10 cellular contexts compared by ENCODE assay signal in genomic region chr3:114178770-114179368, GRCh38. TPM values are rescaled to one million over a fixed set of nuclear protein-coding genes. Genes with fewer than 3 reads are reported as not detected.
DNase-seq lines count a peak whose midpoint lies in the region; ATAC-seq, FAIRE-seq and TF ChIP-seq lines count a peak whose summit lies in the region.
"Had no signal": no experiment of that assay in that cellular context is flagged by ENCODE, and none has a peak within 500 bp of the region (broad histone marks: within the 10 kb centered on the region; RNA-seq: fewer than 3 reads in every experiment).

DRD3 (minus strand) TSS chr3:114179052; CDS start chr3:114171992, 7,060 bp downstream.

- H3K9me2 ChIP-seq in Karpas-422 (replicated peaks; ENCODE audit: insufficient read depth, low read length), result no peaks in the 10 kb centered on the region

- TF ChIP-seq CTCF in DND-41 (IDR thresholded peaks at IDR 0.05; ENCODE audit: borderline replicate concordance, extremely low read depth, low read length, poor library complexity, severe bottlenecking) (no peak), astrocyte (IDR thresholded peaks at IDR 0.05; ENCODE audit: insufficient read depth, low read depth, low read length) (no peak), BE2C (IDR thresholded peaks at IDR 0.05; ENCODE audit: low read depth, low read length) (no peak)

- H3K9me3 ChIP-seq in DND-41 (ENCODE audit: insufficient read depth, low read length, severe bottlenecking) (no peaks in the 10 kb centered on the region), Karpas-422 (ENCODE audit: low read length) (no peaks in the 10 kb centered on the region), astrocyte (ENCODE audit: insufficient read depth, low read depth, low read length) (no peaks in the 10 kb centered on the region), BE2C (no peaks in the 10 kb centered on the region)
- H3K9me3 ChIP-seq: Peyer's patch had no signal

- no peak within 1 kb of the TSS for H3K9ac ChIP-seq in DND-41 (ENCODE audit: low read depth, low read length)
- H3K9ac ChIP-seq in Karpas-422 (ENCODE audit: low read length), result no peak within 1 kb of the TSS
- no peak within 1 kb of the TSS for H3K9ac ChIP-seq in astrocyte (ENCODE audit: low read length)

- no peak for FAIRE-seq in astrocyte (lab: Jason Lieb, UNC)

- ATAC-seq in DND-41 (ENCODE audit: insufficient read depth, low read depth), result peak; percentile 77
- no peak for ATAC-seq in GM21526 (IDR thresholded peaks at IDR 0.05; ENCODE audit: low FRiP score, unreplicated experiment)
- no peak for ATAC-seq in GM21390 (IDR thresholded peaks at IDR 0.05; ENCODE audit: unreplicated experiment)
- no peak for ATAC-seq in activated T-helper 17 cell treated with anti-CD3 and anti-CD28 coated beads, Interleukin-2, amount 50 U/mL, for 72 hours (replicated peaks)

- no peaks in the 10 kb centered on the region for H3K79me2 ChIP-seq in DND-41 (ENCODE audit: insufficient read depth, low read length)
- H3K79me2 ChIP-seq in Karpas-422 (ENCODE audit: low read length), result no peaks in the 10 kb centered on the region
- H3K79me2 ChIP-seq in astrocyte (ENCODE audit: insufficient read depth, low read length), result no peaks in the 10 kb centered on the region

- H4K20me1 ChIP-seq in DND-41 (ENCODE audit: insufficient read depth, low read length) (no peaks in the 10 kb centered on the region), Karpas-422 (ENCODE audit: insufficient read depth, low read depth, low read length) (no peaks in the 10 kb centered on the region), astrocyte (ENCODE audit: insufficient read depth, low read length) (no peaks in the 10 kb centered on the region)

- no peak within 1 kb of the TSS for H3K4me3 ChIP-seq in DND-41 (ENCODE audit: low read depth in 1 of 2, low read length in 2 of 2)
- H3K4me3 ChIP-seq in Karpas-422 (ENCODE audit: low read length), result no peak within 1 kb of the TSS
- no peak within 1 kb of the TSS for H3K4me3 ChIP-seq in astrocyte (ENCODE audit: insufficient read depth, low read depth, low read length)
- H3K4me3 ChIP-seq in BE2C (ENCODE audit: low read depth, low read length), result no peak within 1 kb of the TSS
- H3K4me3 ChIP-seq: Peyer's patch had no signal

- no peaks in the 10 kb centered on the region for H3K4me1 ChIP-seq in DND-41 (ENCODE audit: insufficient read depth, low read length)
- H3K4me1 ChIP-seq in Karpas-422 (ENCODE audit: low read length), result no peaks in the 10 kb centered on the region
- no peaks in the 10 kb centered on the region for H3K4me1 ChIP-seq in astrocyte (ENCODE audit: insufficient read depth, low read length)
- H3K4me1 ChIP-seq in BE2C, result no peaks in the 10 kb centered on the region
- H3K4me1 ChIP-seq: Peyer's patch had no signal

- H3K9me3 Mint-ChIP-seq in astrocyte (ENCODE audit: unreplicated experiment), result no peaks in the 10 kb centered on the region
- no peaks in the 10 kb centered on the region for H3K9me3 Mint-ChIP-seq in activated T-helper 17 cell treated with anti-CD3 and anti-CD28 coated beads, Interleukin-2, amount 50 U/mL, for 72 hours

- no peak within 1 kb of the TSS for H3K27ac ChIP-seq in DND-41 (ENCODE audit: low read length)
- no peak within 1 kb of the TSS for H3K27ac ChIP-seq in Karpas-422 (ENCODE audit: low read length)
- H3K27ac ChIP-seq in astrocyte (ENCODE audit: low read depth, low read length), result no peak within 1 kb of the TSS
- H3K27ac ChIP-seq: Peyer's patch had no signal

- no peaks in the 10 kb centered on the region for H3K36me3 ChIP-seq in DND-41 (ENCODE audit: insufficient read depth, low read length)
- no peaks in the 10 kb centered on the region for H3K36me3 ChIP-seq in Karpas-422 (ENCODE audit: insufficient read depth, low read length)
- no peaks in the 10 kb centered on the region for H3K36me3 ChIP-seq in astrocyte (ENCODE audit: insufficient read depth, low read length)
- no peaks in the 10 kb centered on the region for H3K36me3 ChIP-seq in BE2C
- H3K36me3 ChIP-seq: Peyer's patch had no signal

- H3K4me3 Mint-ChIP-seq in astrocyte (ENCODE audit: unreplicated experiment), result no peak within 1 kb of the TSS
- no peak within 1 kb of the TSS for H3K4me3 Mint-ChIP-seq in activated T-helper 17 cell treated with anti-CD3 and anti-CD28 coated beads, Interleukin-2, amount 50 U/mL, for 72 hours
- H3K4me3 Mint-ChIP-seq: activated naive CD4-positive, alpha-beta T cell treated with anti-CD3 and anti-CD28 coated beads, Interleukin-2, amount 50 U/mL, for 24 hours had no signal

- H2AFZ ChIP-seq in DND-41 (ENCODE audit: low read depth, low read length) (no peak within 1 kb of the TSS), Karpas-422 (ENCODE audit: low read length) (no peak within 1 kb of the TSS), astrocyte (ENCODE audit: low read depth, low read length) (no peak within 1 kb of the TSS)

- DNase-seq in DND-41 (peak; percentile 36), Karpas-422 (peak; percentile 42), astrocyte (ENCODE audit: low read depth) (peak; percentile 34), kidney tubule cell (ENCODE audit: low spot score) (peak; percentile 5), BE2C (no peak)
- DNase-seq: Peyer's patch had no signal

- H3K27me3 Mint-ChIP-seq in astrocyte (ENCODE audit: low read depth, unreplicated experiment), result peaks cover 2% of the 10 kb centered on the region
- H3K27me3 Mint-ChIP-seq in activated T-helper 17 cell treated with anti-CD3 and anti-CD28 coated beads, Interleukin-2, amount 50 U/mL, for 72 hours, result peaks cover 2% of the 10 kb centered on the region

- H3K36me3 Mint-ChIP-seq in astrocyte (ENCODE audit: low read depth, unreplicated experiment), result no peaks in the 10 kb centered on the region
- H3K36me3 Mint-ChIP-seq in activated T-helper 17 cell treated with anti-CD3 and anti-CD28 coated beads, Interleukin-2, amount 50 U/mL, for 72 hours (ENCODE audit: low read depth), result no peaks in the 10 kb centered on the region

- H3K4me2 ChIP-seq in DND-41 (ENCODE audit: insufficient read depth, low read length) (no peak within 1 kb of the TSS), Karpas-422 (ENCODE audit: low read depth, low read length, poor library complexity, severe bottlenecking) (no peak within 1 kb of the TSS), astrocyte (ENCODE audit: low read length) (no peak within 1 kb of the TSS)

- no peak within 1 kb of the TSS for H3K27ac Mint-ChIP-seq in astrocyte (ENCODE audit: unreplicated experiment)
- no peak within 1 kb of the TSS for H3K27ac Mint-ChIP-seq in activated T-helper 17 cell treated with anti-CD3 and anti-CD28 coated beads, Interleukin-2, amount 50 U/mL, for 72 hours
- H3K27ac Mint-ChIP-seq: activated naive CD4-positive, alpha-beta T cell treated with anti-CD3 and anti-CD28 coated beads, Interleukin-2, amount 50 U/mL, for 24 hours had no signal

- H3K27me3 ChIP-seq in DND-41 (ENCODE audit: insufficient read depth, low read length, poor library complexity) (no peaks in the 10 kb centered on the region), Karpas-422 (ENCODE audit: low read length) (no peaks in the 10 kb centered on the region), astrocyte (ENCODE audit: insufficient read depth, low read length) (peaks cover 16% of the 10 kb centered on the region), BE2C (peaks cover 46% of the 10 kb centered on the region)
- H3K27me3 ChIP-seq: Peyer's patch had no signal

- H3K4me1 Mint-ChIP-seq in astrocyte (ENCODE audit: low read depth, unreplicated experiment), result no peaks in the 10 kb centered on the region
- H3K4me1 Mint-ChIP-seq in activated T-helper 17 cell treated with anti-CD3 and anti-CD28 coated beads, Interleukin-2, amount 50 U/mL, for 72 hours, result no peaks in the 10 kb centered on the region

RNA-seq across cellular contexts. Expression of gene DRD3, which starts in this region (rescaled TPM):
- not detected in 2 replicates for total RNA-seq in Karpas-422 (2014; rRNA removed; shearing (Covaris generic); ENCODE audit: low replicate concordance)
- total RNA-seq in astrocyte, result not detected in 2 replicates
- total RNA-seq in activated T-helper 17 cell treated with anti-CD3 and anti-CD28 coated beads, Interleukin-2, amount 50 U/mL, for 72 hours, result not detected
- polyA plus RNA-seq in BE2C (2012; ENCODE audit: insufficient read depth, insufficient read length, low read depth), result not detected
- total RNA-seq: Peyer's patch had no signal

Comparison
In these comparisons a context has a peak if more than half of its experiments do, and no peak if none do; other contexts are left out.
1. Peak in DNase-seq in Karpas-422; RNA of the gene not detected or under 1 TPM.
2. Peak in DNase-seq in astrocyte; RNA of the gene not detected or under 1 TPM.